In genomic region chr1:34859442-34860200, GRCh38 we compare ENCODE assay signal across 8 cellular contexts. TPM values are rescaled to one million over a fixed set of nuclear protein-coding genes. Genes with fewer than 3 reads are reported as not detected.
DNase-seq lines count a peak whose midpoint lies in the region; ATAC-seq lines count a peak whose summit lies in the region.

A gene with protein sequence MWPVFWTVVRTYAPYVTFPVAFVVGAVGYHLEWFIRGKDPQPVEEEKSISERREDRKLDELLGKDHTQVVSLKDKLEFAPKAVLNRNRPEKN (minus strand): TSS chr1:34859749. CDS start chr1:34855977, 3,772 bp downstream.

- peaks cover 18% of the 10 kb centered on the region for H3K36me3 Mint-ChIP-seq in effector memory CD8-positive, alpha-beta T cell (ENCODE audit: insufficient read depth)
- H3K36me3 Mint-ChIP-seq in memory B cell: peaks cover 3% of the 10 kb centered on the region

- DNase-seq in COLO668 (lab: John Stamatoyannopoulos, UW; ENCODE audit: unreplicated experiment): peak; percentile 98
- peak; percentile 93 for DNase-seq in HT-29 (ENCODE audit: low spot score)
- peak; percentile 93 for DNase-seq in NOMO-1 treated with DMSO at 0.1 percent for 48 hours (lab: John Stamatoyannopoulos, UW; ENCODE audit: unreplicated experiment)
- peak; percentile 85 for DNase-seq in activated CD8-positive, alpha-beta memory T cell treated with anti-CD3 and anti-CD28 coated beads for 4 hours (ENCODE audit: low read depth in 2 of 2)
- DNase-seq in effector memory CD8-positive, alpha-beta T cell: peak; percentile 85 to 87 (median 85)
- peak; percentile 68 to 78 for DNase-seq in memory B cell (ENCODE audit: low spot score in 2 of 2)
- DNase-seq in stimulated activated CD8-positive, alpha-beta memory T cell treated with anti-CD3 and anti-CD28 coated beads, Interleukin-12 subunit alpha, Interleukin-12 subunit beta, amount 100 ng/mL, for 24 hours (ENCODE audit: extremely low read depth): peak; percentile 80

- H3K4me3 Mint-ChIP-seq in effector memory CD8-positive, alpha-beta T cell: peak within 1 kb of the TSS; percentile 92 to 93
- peak within 1 kb of the TSS; percentile 91 for H3K4me3 Mint-ChIP-seq in memory B cell

- H3K9me3 Mint-ChIP-seq in effector memory CD8-positive, alpha-beta T cell: peaks cover 0 to 2% of the 10 kb centered on the region in 2 donors
- H3K9me3 Mint-ChIP-seq in memory B cell: no peaks in the 10 kb centered on the region

- ATAC-seq in GM19468 (IDR thresholded peaks at IDR 0.05; ENCODE audit: extremely low read depth, unreplicated experiment) (peak; percentile 91), memory B cell (ENCODE audit: low read depth) (peak; percentile 95)
- peak; percentile 96 for ATAC-seq in effector memory CD8-positive, alpha-beta T cell (replicated peaks)

- peak within 1 kb of the TSS; percentile 90 to 95 for H3K27ac Mint-ChIP-seq in effector memory CD8-positive, alpha-beta T cell
- H3K27ac Mint-ChIP-seq in memory B cell: peak within 1 kb of the TSS; percentile 78

- no peaks in the 10 kb centered on the region for H3K27me3 Mint-ChIP-seq in effector memory CD8-positive, alpha-beta T cell
- no peaks in the 10 kb centered on the region for H3K27me3 Mint-ChIP-seq in memory B cell

- peaks cover 43 to 55% of the 10 kb centered on the region in 2 donors for H3K4me1 Mint-ChIP-seq in effector memory CD8-positive, alpha-beta T cell (ENCODE audit: low read depth in 2 of 2)
- peaks cover 24% of the 10 kb centered on the region for H3K4me1 Mint-ChIP-seq in memory B cell

RNA-seq across cellular contexts. Expression of the gene that starts here (rescaled TPM):
- 31.5 and 37.7 TPM in 2 replicates for total RNA-seq in HT-29 (2014; rRNA removed; shearing (Covaris generic))

Comparison
In these comparisons a context has a peak if more than half of its experiments do, and no peak if none do; other contexts are left out.
1. Peak in every context shown above with its lines: DNase-seq and ATAC-seq.